Comparison of ENCODE assay signal across 8 cellular contexts in genomic region chr15:74545776-74546656, GRCh38. TPM values are rescaled to one million over a fixed set of nuclear protein-coding genes. Genes with fewer than 3 reads are reported as not detected.
DNase-seq lines count a peak whose midpoint lies in the region; ATAC-seq, FAIRE-seq and TF ChIP-seq lines count a peak whose summit lies in the region.

No MANE protein-coding gene starts in this region.

- dilution Hi-C loops in endothelial cell of umbilical vein (cut with MboI; ENCODE audit: extremely low pct_ligation_motif_present, low sequenced_read_pairs), result no loop called here

- peak; percentile 39 for TF ChIP-seq POLR2A in endothelial cell of umbilical vein (IDR thresholded peaks at IDR 0.05; ENCODE audit: low read depth, low read length)

- no TSS peak for BruUV-seq in endothelial cell of umbilical vein (replicated peaks; lab: Mats Ljungman, UMichigan)

- peak; percentile 83 for FAIRE-seq in HTR-8/SVneo (lab: Jason Lieb, UNC)
- FAIRE-seq in endothelial cell of umbilical vein (lab: Jason Lieb, UNC), result peak; percentile 95

- peaks cover 2% of the 10 kb centered on the region for H4K20me1 ChIP-seq in endothelial cell of umbilical vein (replicated peaks; ENCODE audit: control insufficient read depth, extremely low read depth, insufficient read depth, low read length)

- peaks cover 62% of the 10 kb centered on the region for H3K4me1 ChIP-seq in CD8-positive, alpha-beta T cell (ENCODE audit: insufficient read depth, low read length)
- H3K4me1 ChIP-seq in endothelial cell of umbilical vein (ENCODE audit: control insufficient read depth, extremely low read depth, insufficient read depth, low read length), result peaks cover 19% of the 10 kb centered on the region
- peaks cover 25% of the 10 kb centered on the region for H3K4me1 ChIP-seq in muscle layer of colon (ENCODE audit: insufficient read depth, low read length)

- H3K27ac ChIP-seq in CD8-positive, alpha-beta T cell (ENCODE audit: low read depth, low read length), result peak overlapping the region; percentile 34
- H3K27ac ChIP-seq in endothelial cell of umbilical vein (ENCODE audit: insufficient read depth, low read depth, low read length) (no peak overlapping the region), muscle layer of colon (ENCODE audit: low read depth, low read length) (peak overlapping the region; percentile 23)

- peaks cover 41% of the 10 kb centered on the region for H3K36me3 Mint-ChIP-seq in CD8-positive, alpha-beta T cell

- CTCF ChIA-PET in CD8-positive, alpha-beta T cell (lab: Charles Lee), result interaction anchor here (0.9 to 1.7 kb wide), 11 partner anchors 18 to 222 kb away, joined by 3 to 7 read pairs (median 3); no protein-coding TSS in a partner anchor
- CTCF ChIA-PET in endothelial cell of umbilical vein (lab: Charles Lee), result interaction anchor here (0.5 to 2.0 kb wide), 17 partner anchors 9 to 199 kb away, joined by 3 to 8 read pairs (median 4); no protein-coding TSS in a partner anchor

- no peaks in the 10 kb centered on the region for H3K9me3 Mint-ChIP-seq in CD8-positive, alpha-beta T cell

- intact Hi-C loops in CD8-positive, alpha-beta T cell (cut with DNase I, micrococcal nuclease), result loop anchor here in 1 of 2 experiments (10.0 kb wide), 1 partner anchor 551 kb away; the partner anchor contains the start of genes PML and STOML1
- intact Hi-C loops in endothelial cell of umbilical vein (cut with micrococcal nuclease), result loop anchor here (1.0 to 10.0 kb wide), 7 partner anchors 28 to 219 kb away; partner anchors contain the start of gene CLK3

- H3K9me3 ChIP-seq in CD8-positive, alpha-beta T cell (ENCODE audit: low read length), result no peaks in the 10 kb centered on the region
- H3K9me3 ChIP-seq in endothelial cell of umbilical vein (replicated peaks; ENCODE audit: control insufficient read depth, insufficient read depth, low read length) (no peaks in the 10 kb centered on the region), muscle layer of colon (ENCODE audit: low read length) (no peaks in the 10 kb centered on the region)

- no peaks in the 10 kb centered on the region for H3K27me3 ChIP-seq in CD8-positive, alpha-beta T cell (ENCODE audit: insufficient read depth, low read length)
- no peaks in the 10 kb centered on the region for H3K27me3 ChIP-seq in endothelial cell of umbilical vein (ENCODE audit: control insufficient read depth in 2 of 2, insufficient read depth in 2 of 2, low read length in 2 of 2)
- H3K27me3 ChIP-seq in muscle layer of colon (ENCODE audit: control insufficient read depth in 1 of 2, insufficient read depth in 2 of 2, low read length in 2 of 2), result no peaks in the 10 kb centered on the region

- POLR2A ChIA-PET in CD8-positive, alpha-beta T cell (lab: Charles Lee), result interaction anchor here (0.9 to 1.1 kb wide), 4 partner anchors 17 to 87 kb away, joined by 3 to 6 read pairs (median 4); partner anchors contain the start of genes CLK3 and UBL7
- POLR2A ChIA-PET in endothelial cell of umbilical vein (lab: Charles Lee), result interaction anchor here (0.9 to 1.8 kb wide), 5 partner anchors 26 to 69 kb away, joined by 3 to 7 read pairs (median 4); no protein-coding TSS in a partner anchor

- no peak for TF ChIP-seq CTCF in CD8-positive, alpha-beta T cell (IDR thresholded peaks at IDR 0.05)
- TF ChIP-seq CTCF in endothelial cell of umbilical vein (IDR thresholded peaks at IDR 0.05; ENCODE audit: extremely low read depth in 1 of 2, insufficient read depth in 1 of 2, low read depth in 1 of 2, low read length in 2 of 2), result no peak

- peak; percentile 63 for ATAC-seq in CD8-positive, alpha-beta T cell
- peak; percentile 37 for ATAC-seq in GM21367 (IDR thresholded peaks at IDR 0.05; ENCODE audit: unreplicated experiment)

- no peaks in the 10 kb centered on the region for H3K9me1 ChIP-seq in endothelial cell of umbilical vein (replicated peaks; ENCODE audit: control insufficient read depth, extremely low read depth, insufficient read depth, low read length)

- H3K4me3 ChIP-seq in CD8-positive, alpha-beta T cell (ENCODE audit: low read depth, low read length), result peak overlapping the region; percentile 19
- H3K4me3 ChIP-seq in endothelial cell of umbilical vein (replicated peaks in 1 of 3; ENCODE audit: insufficient read depth in 1 of 3, low read depth in 1 of 3, low read length in 3 of 3), result no peak overlapping the region
- H3K4me3 ChIP-seq in muscle layer of colon (ENCODE audit: low read depth in 1 of 2, low read length in 2 of 2), result peak overlapping the region in 1 of 2 donors; percentile 29

- peak overlapping the region; percentile 46 for H3K4me2 ChIP-seq in endothelial cell of umbilical vein (ENCODE audit: insufficient read depth, low read length)

- H3K36me3 ChIP-seq in CD8-positive, alpha-beta T cell (ENCODE audit: insufficient read depth, low read length), result peaks cover 6% of the 10 kb centered on the region
- H3K36me3 ChIP-seq in endothelial cell of umbilical vein (ENCODE audit: control insufficient read depth in 2 of 2, extremely low read depth in 1 of 2, insufficient read depth in 2 of 2, low read length in 2 of 2) (peaks cover 2 to 4% of the 10 kb centered on the region in 2 experiments), muscle layer of colon (ENCODE audit: insufficient read depth, low read length) (peaks cover 10% of the 10 kb centered on the region)

- peaks cover 15% of the 10 kb centered on the region for H3K79me2 ChIP-seq in endothelial cell of umbilical vein (ENCODE audit: control insufficient read depth, insufficient read depth, low read length)

- peak overlapping the region; percentile 81 for H3K27ac Mint-ChIP-seq in CD8-positive, alpha-beta T cell

- H3K27me3 Mint-ChIP-seq in CD8-positive, alpha-beta T cell (ENCODE audit: low read depth), result no peaks in the 10 kb centered on the region

- H3K9ac ChIP-seq in endothelial cell of umbilical vein (replicated peaks; ENCODE audit: extremely low read depth, insufficient read depth, low read length), result no peak overlapping the region
- H3K9ac ChIP-seq in muscle layer of colon (ENCODE audit: low read length), result no peak overlapping the region

- DNase-seq in CD8-positive, alpha-beta T cell, result peak; percentile 56 to 94 (median 83)
- DNase-seq in HTR-8/SVneo (ENCODE audit: insufficient read length, low spot score) (peak; percentile 96), NOMO-1 treated with dmso at 0.1 percent for 144 hours (lab: John Stamatoyannopoulos, UW; ENCODE audit: unreplicated experiment) (peak; percentile 84), endothelial cell of umbilical vein (ENCODE audit: low read depth, low spot score) (peak; percentile 99)
- peak; percentile 96 for DNase-seq in activated CD8-positive, alpha-beta memory T cell treated with anti-CD3 and anti-CD28 coated beads, Interleukin-2, amount 50 U/mL, for 4 hours
- DNase-seq in stimulated activated CD8-positive, alpha-beta memory T cell treated with anti-CD3 and anti-CD28 coated beads, Interleukin-4, amount 100 ng/mL, for 48 hours, result peak; percentile 98

- peaks cover 79% of the 10 kb centered on the region for H3K4me1 Mint-ChIP-seq in CD8-positive, alpha-beta T cell (ENCODE audit: low read depth)

- H2AFZ ChIP-seq in endothelial cell of umbilical vein (ENCODE audit: low read depth, low read length), result no peak overlapping the region

- peak overlapping the region; percentile 55 for H3K4me3 Mint-ChIP-seq in CD8-positive, alpha-beta T cell

TF ChIP-seq in endothelial cell of umbilical vein, 7 proteins besides CTCF, POLR2A, EP300 and RAD21:
- TF ChIP-seq POLR2AphosphoS5 (IDR thresholded peaks at IDR 0.05; ENCODE audit: insufficient read depth, low read depth, low read length) (peak; percentile 98), GATA2 (IDR thresholded peaks at IDR 0.05; ENCODE audit: insufficient read depth, insufficient read length, low read depth, low read length) (peak; percentile 41), FOS (IDR thresholded peaks at IDR 0.05; ENCODE audit: borderline replicate concordance, insufficient read depth, low read length) (peak; percentile 91), EZH2 (IDR thresholded peaks at IDR 0.05; ENCODE audit: borderline replicate concordance, low read depth, low read length, severe bottlenecking) (no peak), MAX (IDR thresholded peaks at IDR 0.05; ENCODE audit: insufficient read depth, insufficient read length) (peak; percentile 59), JUN (IDR thresholded peaks at IDR 0.05; ENCODE audit: borderline replicate concordance, insufficient read depth, insufficient read length, low read depth) (no peak), MYC (IDR thresholded peaks at IDR 0.05; ENCODE audit: low read depth, low read length) (no peak)

RNA-seq across cellular contexts. Expression of gene ARID3B, which starts 5.0 kb away (rescaled TPM):
- 10 to 100 TPM; 35.2 to 38.7 TPM for total RNA-seq in CD8-positive, alpha-beta T cell
- total RNA-seq in endothelial cell of umbilical vein, result 9.5 and 10.0 TPM in 2 replicates
- 6.2 and 7.0 TPM in 2 replicates for polyA plus RNA-seq in endothelial cell of umbilical vein
- polyA plus RNA-seq in endothelial cell of umbilical vein (2011; cell fraction: cytosol; rRNA removed), result 3.7 and 4.8 TPM in 2 replicates
- polyA plus RNA-seq in endothelial cell of umbilical vein (2011; cell fraction: nucleus; rRNA removed), result 20.4 and 21.0 TPM in 2 replicates
- polyA plus RNA-seq in endothelial cell of umbilical vein (2012), result 3.1 and 4.3 TPM in 2 replicates
- 8.4 and 9.7 TPM in 2 replicates for polyA minus RNA-seq in endothelial cell of umbilical vein
- 3.4 TPM for polyA minus RNA-seq in endothelial cell of umbilical vein (2011; cell fraction: cytosol; rRNA and poly(A)+ RNA removed)
- polyA minus RNA-seq in endothelial cell of umbilical vein (2011; cell fraction: nucleus; rRNA and poly(A)+ RNA removed), result 9.6 and 11.8 TPM in 2 replicates
